Comparison of ENCODE assay signal across 24 cellular contexts in genomic region chr1:77958391-77958790, GRCh38. TPM values are rescaled to one million over a fixed set of nuclear protein-coding genes. Genes with fewer than 3 reads are reported as not detected.
DNase-seq lines count a peak whose midpoint lies in the region; TF ChIP-seq lines count a peak whose summit lies in the region.
"Had no signal": no experiment of that assay in that cellular context is flagged by ENCODE, and none has a peak within 500 bp of the region (broad histone marks: within the 10 kb centered on the region; RNA-seq: fewer than 3 reads in every experiment).

No MANE protein-coding gene starts in this region.

- H3K4me1 Mint-ChIP-seq in T-helper 2 cell treated with Interferon-gamma antibody and Interleukin-4, amounts not matched to agents 5 μg/mL and 100 μg/mL, for 36 hours (ENCODE audit: low read depth), result peaks cover 8% of the 10 kb centered on the region
- H3K4me1 Mint-ChIP-seq in CD4-positive, alpha-beta memory T cell, result peaks cover 15 to 21% (median 19%) of the 10 kb centered on the region in 4 donors
- H3K4me1 Mint-ChIP-seq in activated naive CD8-positive, alpha-beta T cell treated with anti-CD3 and anti-CD28 coated beads for 36 hours, result peaks cover 41% of the 10 kb centered on the region
- no peaks in the 10 kb centered on the region for H3K4me1 Mint-ChIP-seq in mesothelial cell of epicardium
- H3K4me1 Mint-ChIP-seq: activated B cell treated with CpG ODN at 0.5 μM for 24 hours had no signal

- H3K27me3 ChIP-seq in CD4-positive, alpha-beta memory T cell (ENCODE audit: insufficient read depth, low read length), result no peaks in the 10 kb centered on the region
- no peaks in the 10 kb centered on the region for H3K27me3 ChIP-seq in ascending aorta
- H3K27me3 ChIP-seq: adrenal gland, brain microvascular endothelial cell, ovary had no signal

- H3K27ac Mint-ChIP-seq in T-helper 2 cell treated with Interferon-gamma antibody and Interleukin-4, amounts not matched to agents 5 μg/mL and 100 μg/mL, for 36 hours, result peak overlapping the region; percentile 41
- peak overlapping the region in 5 of 7 donors; percentile 1 to 55 (median 28) for H3K27ac Mint-ChIP-seq in CD4-positive, alpha-beta memory T cell
- H3K27ac Mint-ChIP-seq in activated naive CD8-positive, alpha-beta T cell treated with anti-CD3 and anti-CD28 coated beads for 36 hours, result peak overlapping the region; percentile 34
- H3K27ac Mint-ChIP-seq in mesothelial cell of epicardium, result peak overlapping the region; percentile 2
- H3K27ac Mint-ChIP-seq: activated B cell treated with CpG ODN at 0.5 μM for 24 hours had no signal

- CTCF ChIA-PET in CD4-positive, alpha-beta memory T cell (lab: Charles Lee; ENCODE audit: partially characterized antibody), result no interaction called here

- TF ChIP-seq CTCF in mesothelial cell of epicardium (IDR thresholded peaks at IDR 0.05; ENCODE audit: unreplicated experiment) (no peak), ascending aorta (IDR thresholded peaks at IDR 0.05) (no peak)

- H3K36me3 Mint-ChIP-seq in T-helper 2 cell treated with Interferon-gamma antibody and Interleukin-4, amounts not matched to agents 5 μg/mL and 100 μg/mL, for 36 hours (ENCODE audit: low read depth), result peaks cover 72% of the 10 kb centered on the region
- peaks cover 63 to 82% of the 10 kb centered on the region in 2 donors for H3K36me3 Mint-ChIP-seq in CD4-positive, alpha-beta memory T cell
- peaks cover 49% of the 10 kb centered on the region for H3K36me3 Mint-ChIP-seq in activated naive CD8-positive, alpha-beta T cell treated with anti-CD3 and anti-CD28 coated beads for 36 hours
- peaks cover 63% of the 10 kb centered on the region for H3K36me3 Mint-ChIP-seq in mesothelial cell of epicardium

- H3K4me1 ChIP-seq in CD4-positive, alpha-beta memory T cell (ENCODE audit: insufficient read depth, low read length), result no peaks in the 10 kb centered on the region
- no peaks in the 10 kb centered on the region for H3K4me1 ChIP-seq in ascending aorta
- H3K4me1 ChIP-seq: left ventricle myocardium inferior had no signal

- H3K27ac ChIP-seq in CD4-positive, alpha-beta memory T cell (ENCODE audit: low read depth, low read length), result no peak overlapping the region
- H3K27ac ChIP-seq in ascending aorta, result no peak overlapping the region
- H3K27ac ChIP-seq: 22Rv1, brain microvascular endothelial cell, left ventricle myocardium inferior, ovary had no signal

- H3K4me3 Mint-ChIP-seq in T-helper 2 cell treated with Interferon-gamma antibody and Interleukin-4, amounts not matched to agents 5 μg/mL and 100 μg/mL, for 36 hours, result no peak overlapping the region
- H3K4me3 Mint-ChIP-seq in CD4-positive, alpha-beta memory T cell, result peak overlapping the region in 1 of 8 donors; percentile 28
- no peak overlapping the region for H3K4me3 Mint-ChIP-seq in activated naive CD8-positive, alpha-beta T cell treated with anti-CD3 and anti-CD28 coated beads for 36 hours
- no peak overlapping the region for H3K4me3 Mint-ChIP-seq in mesothelial cell of epicardium
- H3K4me3 Mint-ChIP-seq: activated B cell treated with CpG ODN at 0.5 μM for 24 hours had no signal

- DNase-seq in T-helper 2 cell treated with Interferon-gamma antibody and Interleukin-4, amounts not matched to agents 5 μg/mL and 100 μg/mL, for 36 hours (ENCODE audit: low spot score), result no peak
- DNase-seq in T-helper 2 cell, result no peak
- no peak for DNase-seq in CD4-positive, alpha-beta memory T cell
- no peak for DNase-seq in activated naive CD8-positive, alpha-beta T cell treated with anti-CD3 and anti-CD28 coated beads for 36 hours
- no peak for DNase-seq in mesothelial cell of epicardium (ENCODE audit: low spot score in 2 of 2, unreplicated experiment in 2 of 2)
- no peak for DNase-seq in ascending aorta (ENCODE audit: low spot score in 2 of 2)
- no peak for DNase-seq in AG08396 (ENCODE audit: low spot score)
- DNase-seq in NCI-H345 treated with DMSO at 0.1 percent for 48 hours (lab: John Stamatoyannopoulos, UW; ENCODE audit: unreplicated experiment), result no peak
- DNase-seq: activated B cell treated with CpG ODN at 0.5 μM for 24 hours; adrenal gland; AML-193; brain microvascular endothelial cell; DMS53; effector memory CD4-positive, alpha-beta T cell; HCEC 1CT; left ventricle myocardium inferior; naive thymus-derived CD4-positive, alpha-beta T cell; NCI-H1092 treated with DMSO at 0.1 percent for 48 hours; NCI-H226; OCI-M1; ovary; T1000 had no signal

- POLR2A ChIA-PET in CD4-positive, alpha-beta memory T cell (lab: Charles Lee; ENCODE audit: partially characterized antibody), result no interaction called here

- no peak overlapping the region for H3K4me3 ChIP-seq in CD4-positive, alpha-beta memory T cell (ENCODE audit: low read length in 2 of 2)
- H3K4me3 ChIP-seq in ascending aorta, result no peak overlapping the region
- H3K4me3 ChIP-seq: adrenal gland, left ventricle myocardium inferior, ovary, thoracic aorta had no signal

- no peaks in the 10 kb centered on the region for H3K9me3 ChIP-seq in CD4-positive, alpha-beta memory T cell (ENCODE audit: control insufficient read depth in 1 of 2, low read length in 2 of 2)
- no peaks in the 10 kb centered on the region for H3K9me3 ChIP-seq in ascending aorta
- H3K9me3 ChIP-seq: adrenal gland, left ventricle myocardium inferior, ovary, thoracic aorta had no signal

- no peaks in the 10 kb centered on the region for H3K9me3 Mint-ChIP-seq in T-helper 2 cell treated with Interferon-gamma antibody and Interleukin-4, amounts not matched to agents 5 μg/mL and 100 μg/mL, for 36 hours
- H3K9me3 Mint-ChIP-seq in CD4-positive, alpha-beta memory T cell, result peaks cover 0 to 1% (median 0%) of the 10 kb centered on the region in 8 donors
- H3K9me3 Mint-ChIP-seq in activated naive CD8-positive, alpha-beta T cell treated with anti-CD3 and anti-CD28 coated beads for 36 hours, result no peaks in the 10 kb centered on the region
- no peaks in the 10 kb centered on the region for H3K9me3 Mint-ChIP-seq in mesothelial cell of epicardium
- H3K9me3 Mint-ChIP-seq: activated B cell treated with CpG ODN at 0.5 μM for 24 hours; naive thymus-derived CD4-positive, alpha-beta T cell had no signal

- intact Hi-C loops in CD4-positive, alpha-beta memory T cell (cut with micrococcal nuclease), result no loop called here
- intact Hi-C loops in ascending aorta (cut with DNase I), result no loop called here

- H3K27me3 Mint-ChIP-seq in T-helper 2 cell treated with Interferon-gamma antibody and Interleukin-4, amounts not matched to agents 5 μg/mL and 100 μg/mL, for 36 hours (ENCODE audit: low read depth), result no peaks in the 10 kb centered on the region
- no peaks in the 10 kb centered on the region for H3K27me3 Mint-ChIP-seq in CD4-positive, alpha-beta memory T cell
- H3K27me3 Mint-ChIP-seq in activated naive CD8-positive, alpha-beta T cell treated with anti-CD3 and anti-CD28 coated beads for 36 hours, result no peaks in the 10 kb centered on the region
- H3K27me3 Mint-ChIP-seq in mesothelial cell of epicardium (ENCODE audit: low read depth), result no peaks in the 10 kb centered on the region
- H3K27me3 Mint-ChIP-seq: activated B cell treated with CpG ODN at 0.5 μM for 24 hours; naive thymus-derived CD4-positive, alpha-beta T cell had no signal

- H3K36me3 ChIP-seq in CD4-positive, alpha-beta memory T cell (ENCODE audit: insufficient read depth, low read length), result peaks cover 89% of the 10 kb centered on the region
- peaks cover 61 to 92% of the 10 kb centered on the region in 2 donors for H3K36me3 ChIP-seq in ascending aorta
- H3K36me3 ChIP-seq: ovary had no signal

RNA-seq across cellular contexts. Expression of gene FUBP1, which starts 20.5 kb away (rescaled TPM):
- 100 to 1,000 TPM; 246 to 270 TPM for total RNA-seq in CD4-positive, alpha-beta memory T cell
- polyA plus RNA-seq in CD4-positive, alpha-beta memory T cell, result 10 to 100 TPM; 31.5 to 58.0 TPM
- total RNA-seq in activated naive CD8-positive, alpha-beta T cell treated with anti-CD3 and anti-CD28 coated beads for 36 hours, result 100 to 1,000 TPM; 242 to 255 TPM
- total RNA-seq in mesothelial cell of epicardium, result 287 to 291 TPM (median 288 TPM) in 3 replicates
- total RNA-seq in ascending aorta, result 90.3 TPM

RNA-seq across cellular contexts. Expression of gene DNAJB4, which starts 46.3 kb away (rescaled TPM):
- total RNA-seq in CD4-positive, alpha-beta memory T cell, result 10 to 100 TPM; 15.5 to 18.3 TPM
- 1 to 10 TPM; 8.7 to 9.8 TPM for polyA plus RNA-seq in CD4-positive, alpha-beta memory T cell
- total RNA-seq in activated naive CD8-positive, alpha-beta T cell treated with anti-CD3 and anti-CD28 coated beads for 36 hours, result 1 to 10 TPM; 7.0 to 8.4 TPM
- total RNA-seq in mesothelial cell of epicardium, result 43.6 to 48.0 TPM (median 47.8 TPM) in 3 replicates
- 20.1 TPM for total RNA-seq in ascending aorta
